Comparison of ENCODE assay signal across 11 cellular contexts in genomic region chr20:45029884-45030283, GRCh38.
"Had no signal": no experiment of that assay in that cellular context is flagged by ENCODE, and none has a peak within 500 bp of the region (broad histone marks: within the 10 kb centered on the region; RNA-seq: fewer than 3 reads in every experiment).

No MANE protein-coding gene starts in this region.

- FAIRE-seq: colon, endothelial cell of umbilical vein, keratinocyte had no signal

- H3K27me3 ChIP-seq: esophagus squamous epithelium, hepatocyte, thyroid gland had no signal

- DNase-seq: activated CD4-positive, alpha-beta T cell treated with anti-CD3 and anti-CD28 coated beads for 4 hours; esophagus squamous epithelium; mammary epithelial cell; naive B cell; stimulated activated CD4-positive, alpha-beta T cell treated with anti-CD3 and anti-CD28 coated beads, Interleukin-1b, Interleukin-23, amount 100 ng/mL, for 48 hours; thyroid gland had no signal

- H3K9me3 Mint-ChIP-seq: naive B cell had no signal

- H3K27me3 Mint-ChIP-seq: naive B cell had no signal

- H3K4me3 ChIP-seq: esophagus squamous epithelium, hepatocyte, thyroid gland had no signal

- ATAC-seq: left lobe of liver had no signal

- H3K4me1 ChIP-seq: thyroid gland had no signal

- H3K27ac ChIP-seq: esophagus squamous epithelium, hepatocyte, thyroid gland had no signal

- H3K9me3 ChIP-seq: esophagus squamous epithelium, thyroid gland had no signal
